20 cellular contexts compared by ENCODE assay signal in the genomic region with DNA sequence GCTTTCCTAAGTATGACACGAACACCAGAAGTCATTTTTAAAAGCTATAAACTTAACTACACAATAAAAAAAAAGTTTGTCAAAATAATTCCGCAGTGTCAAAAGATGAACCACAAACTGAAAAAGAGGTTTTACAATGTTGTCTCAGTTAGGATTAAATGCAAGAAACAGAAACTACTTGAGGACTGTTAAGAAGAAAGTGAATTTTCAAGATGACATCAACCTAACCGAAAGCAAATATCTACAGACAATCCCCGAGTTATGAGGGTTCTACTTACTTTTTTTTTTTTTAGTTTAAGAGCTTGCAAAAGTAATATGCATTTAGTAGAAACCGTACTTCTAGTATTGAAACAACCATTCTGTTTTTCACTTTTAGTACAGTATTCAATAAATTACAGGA.
DNase-seq lines count a peak whose midpoint lies in the region; ATAC-seq, FAIRE-seq and TF ChIP-seq lines count a peak whose summit lies in the region.
"Had no signal": no experiment of that assay in that cellular context is flagged by ENCODE, and none has a peak within 500 bp of the region (broad histone marks: within the 10 kb centered on the region; RNA-seq: fewer than 3 reads in every experiment).

No MANE protein-coding gene starts in this region.

- no peak overlapping the region for H3K4me3 ChIP-seq in GM06990 (replicated peaks; ENCODE audit: low read depth, low read length)
- H3K4me3 ChIP-seq in GM23248 = no peak overlapping the region
- H3K4me3 ChIP-seq in small intestine (ENCODE audit: low read depth in 1 of 2, low read length in 2 of 2) = no peak overlapping the region
- H3K4me3 ChIP-seq: SJSA1, uterus had no signal

- no peak overlapping the region for H3K9ac ChIP-seq in GM23248

- no peaks in the 10 kb centered on the region for H3K79me2 ChIP-seq in GM23248 (ENCODE audit: insufficient read depth)

- H3K27me3 ChIP-seq in GM06990 (replicated peaks; ENCODE audit: control insufficient read depth, insufficient read depth, low read length) (no peaks in the 10 kb centered on the region), GM23248 (replicated peaks; ENCODE audit: insufficient read depth) (no peaks in the 10 kb centered on the region), small intestine (ENCODE audit: control insufficient read depth in 2 of 2, insufficient read depth in 2 of 2, low read length in 2 of 2) (no peaks in the 10 kb centered on the region)
- H3K27me3 ChIP-seq: uterus had no signal

- no peaks in the 10 kb centered on the region for H3K4me1 ChIP-seq in GM23248 (ENCODE audit: insufficient read depth)
- no peaks in the 10 kb centered on the region for H3K4me1 ChIP-seq in small intestine (ENCODE audit: control insufficient read depth in 2 of 2, insufficient read depth in 1 of 2, low read depth in 1 of 2, low read length in 1 of 2)
- H3K4me1 ChIP-seq: SJSA1, uterus had no signal

- no peak overlapping the region for H3K4me2 ChIP-seq in GM23248 (ENCODE audit: unreplicated experiment)

- no peaks in the 10 kb centered on the region for H3K9me2 ChIP-seq in GM23248 (ENCODE audit: insufficient read depth)

- DNase-seq in GM06990 (ENCODE audit: extremely low read depth, insufficient read length) (peak; percentile 2), GM23248 (no peak), small intestine (no peak)
- DNase-seq in activated naive CD4-positive, alpha-beta T cell treated with anti-CD3 and anti-CD28 coated beads, Interleukin-2, amount 50 U/mL, for 16 hours = no peak
- no peak for DNase-seq in effector CD4-positive, alpha-beta T cell
- DNase-seq: activated CD4-positive, alpha-beta T cell treated with anti-CD3 and anti-CD28 coated beads for 4 hours; activated CD8-positive, alpha-beta memory T cell treated with anti-CD3 and anti-CD28 coated beads, Interleukin-2, amount 50 U/mL, for 48 hours; DMS153; erythroblast; H9; NCI-H187 treated with DMSO at 0.1 percent for 48 hours; NCI-H524 treated with DMSO at 0.1 percent for 48 hours; right cardiac atrium; stimulated activated CD4-positive, alpha-beta T cell treated with anti-CD3 and anti-CD28 coated beads, Interleukin-1b, Interleukin-23, amount 100 ng/mL, for 48 hours; uterus had no signal

- H3F3A ChIP-seq in GM23248 (ENCODE audit: insufficient read depth) = no peaks in the 10 kb centered on the region

- no peaks in the 10 kb centered on the region for H3K36me3 ChIP-seq in GM06990 (ENCODE audit: control insufficient read depth, insufficient read depth, low read length)
- H3K36me3 ChIP-seq in GM23248 (ENCODE audit: low read depth) = no peaks in the 10 kb centered on the region
- no peaks in the 10 kb centered on the region for H3K36me3 ChIP-seq in small intestine (ENCODE audit: control insufficient read depth in 2 of 2, insufficient read depth in 2 of 2, low read length in 2 of 2)
- H3K36me3 ChIP-seq: SJSA1, uterus had no signal

- no peak for TF ChIP-seq CTCF in GM06990 (IDR thresholded peaks at IDR 0.05; ENCODE audit: insufficient read depth, low read length, poor library complexity, severe bottlenecking)

- no peaks in the 10 kb centered on the region for H3K9me3 ChIP-seq in GM23248 (ENCODE audit: low read depth)
- H3K9me3 ChIP-seq in small intestine (ENCODE audit: control insufficient read depth, low read depth) = no peaks in the 10 kb centered on the region
- H3K9me3 ChIP-seq: SJSA1, uterus had no signal

- WGBS in GM23248 (ENCODE audit: low coverage in 1 of 2, low lambda C conversion rate in 2 of 2, missing lambda C conversion rate in 2 of 2), 2 experiments = 67 to 68% methylated on average over 5 of the region's 5 CpGs
- 62 to 79% (median 68%) methylated on average over 5 of the region's 5 CpGs for WGBS in small intestine, 3 donors

- H2AFZ ChIP-seq in GM23248 = no peak overlapping the region

- in situ Hi-C loops in GM23248 (cut with MboI) = no loop called here

- FAIRE-seq in small intestine (lab: Jason Lieb, UNC) = no peak

- no peaks in the 10 kb centered on the region for H4K20me1 ChIP-seq in GM23248 (ENCODE audit: insufficient read depth)

- H3K27ac ChIP-seq in GM23248 (no peak overlapping the region), small intestine (ENCODE audit: low read depth in 1 of 2, low read length in 1 of 2) (no peak overlapping the region)
- H3K27ac ChIP-seq: C4-2B, SJSA1, uterus had no signal

- peak; percentile 76 for ATAC-seq in GM19025 (IDR thresholded peaks at IDR 0.05; ENCODE audit: low read depth, unreplicated experiment)
- peak; percentile 85 for ATAC-seq in GM21786 (IDR thresholded peaks at IDR 0.05; ENCODE audit: unreplicated experiment)
- ATAC-seq in HG03432 (IDR thresholded peaks at IDR 0.05; ENCODE audit: unreplicated experiment) = peak; percentile 87
- ATAC-seq: right cardiac atrium had no signal
